18 cellular contexts compared by ENCODE assay signal in the genomic region with DNA sequence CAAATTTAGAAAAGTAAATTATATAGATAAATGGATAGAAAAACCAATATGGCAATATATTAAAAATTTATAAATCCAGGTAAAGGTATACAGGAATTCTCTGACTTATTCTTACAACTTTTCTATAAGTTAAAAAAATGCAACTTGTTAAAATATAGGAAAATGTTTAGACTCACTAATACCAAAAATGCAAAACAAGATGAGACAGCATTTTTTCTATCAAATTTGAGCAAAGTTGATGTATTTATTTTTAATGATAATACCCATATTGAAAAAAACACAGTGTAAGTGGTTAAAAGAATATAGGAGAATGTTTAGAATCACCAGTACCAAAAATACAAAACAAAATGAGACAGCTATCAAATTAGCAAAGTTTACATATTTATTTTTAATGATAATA.
"Had no signal": no experiment of that assay in that cellular context is flagged by ENCODE, and none has a peak within 500 bp of the region (broad histone marks: within the 10 kb centered on the region; RNA-seq: fewer than 3 reads in every experiment).

No MANE protein-coding gene starts in this region.

- H3K4me3 ChIP-seq: MG63 had no signal

- H3K27me3 ChIP-seq: MG63 had no signal

- H3K4me2 ChIP-seq: SK-N-SH had no signal

- H3K9me3 ChIP-seq: MG63, SK-N-SH had no signal

- H3K27ac ChIP-seq: RWPE1 had no signal

- H3K36me3 ChIP-seq: MG63 had no signal

- DNase-seq: Karpas-422, KG1, MG63, NCI-H1092 treated with DMSO at 0.1 percent for 48 hours, NCI-H1436, NCI-H187, NCI-H2029, NCI-H2081 treated with DMSO at 0.1 percent for 48 hours, NCI-H2171, NCI-H226, NCI-H446, NCI-H510A, NCI-H524 treated with DMSO at 0.1 percent for 48 hours, NCI-H69, NCI-H774, SHP77, SK-N-SH had no signal

- H3K9ac ChIP-seq: SK-N-SH had no signal
